9 cellular contexts compared by ENCODE assay signal in genomic region chr6:34671801-34672656, GRCh38. TPM values are rescaled to one million over a fixed set of nuclear protein-coding genes. Genes with fewer than 3 reads are reported as not detected.
DNase-seq lines count a peak whose midpoint lies in the region; ATAC-seq, FAIRE-seq and TF ChIP-seq lines count a peak whose summit lies in the region.
"Had no signal": no experiment of that assay in that cellular context is flagged by ENCODE, and none has a peak within 500 bp of the region (broad histone marks: within the 10 kb centered on the region; RNA-seq: fewer than 3 reads in every experiment).

No MANE protein-coding gene starts in this region.

- peak overlapping the region; percentile 34 to 52 for H3K27ac ChIP-seq in right atrium auricular region
- H3K27ac ChIP-seq: SJSA1 had no signal

- peak overlapping the region; percentile 66 for H3K4me3 Mint-ChIP-seq in activated T-cell treated with anti-CD3 and anti-CD28 coated beads, Interleukin-2, amount 50 U/mL, for 4 hours

- no peaks in the 10 kb centered on the region for H3K36me3 ChIP-seq in right atrium auricular region
- H3K36me3 ChIP-seq: SJSA1 had no signal

- peak; percentile 100 for ATAC-seq in activated T-cell treated with anti-CD3 and anti-CD28 coated beads, Interleukin-2, amount 50 U/mL, for 4 hours

- peaks cover 4% of the 10 kb centered on the region for H3K36me3 Mint-ChIP-seq in activated T-cell treated with anti-CD3 and anti-CD28 coated beads, Interleukin-2, amount 50 U/mL, for 4 hours (ENCODE audit: insufficient read depth)

- DNase-seq in GM12864 (ENCODE audit: low read depth) (peak; percentile 89), H54 (ENCODE audit: insufficient read length, low spot score) (peak; percentile 54), NB4 (ENCODE audit: low read depth) (peak; percentile 60), right atrium auricular region (ENCODE audit: low spot score) (no peak), NCI-H1105 (lab: John Stamatoyannopoulos, UW) (no peak), iPS-NIHi7 (ENCODE audit: extremely low spot score) (no peak)
- peak; percentile 64 for DNase-seq in activated T-cell treated with anti-CD3 and anti-CD28 coated beads, Interleukin-2, amount 50 U/mL, for 4 hours
- DNase-seq in stimulated activated CD8-positive, alpha-beta memory T cell treated with anti-CD3 and anti-CD28 coated beads, Interleukin-2, amount 100 ng/mL, for 48 hours (ENCODE audit: low read depth in 2 of 2): peak; percentile 36 to 55

- TF ChIP-seq CTCF in GM12864 (IDR thresholded peaks at IDR 0.05; ENCODE audit: low read depth, low read length, missing control alignments) (no peak), NB4 (IDR thresholded peaks at IDR 0.05; ENCODE audit: low read depth, low read length) (no peak), right atrium auricular region (IDR thresholded peaks at IDR 0.05) (no peak)

- H3K4me3 ChIP-seq in GM12864 (ENCODE audit: low read depth, low read length): peak overlapping the region; percentile 18; the same call in 1 of the 2 replicates
- no peak overlapping the region for H3K4me3 ChIP-seq in NB4 (ENCODE audit: low read depth, low read length)
- no peak overlapping the region for H3K4me3 ChIP-seq in right atrium auricular region
- H3K4me3 ChIP-seq: SJSA1 had no signal

- H3K9me3 Mint-ChIP-seq in activated T-cell treated with anti-CD3 and anti-CD28 coated beads, Interleukin-2, amount 50 U/mL, for 4 hours: no peaks in the 10 kb centered on the region

- H3K27me3 ChIP-seq in right atrium auricular region: no peaks in the 10 kb centered on the region
- H3K27me3 ChIP-seq: SJSA1 had no signal

- H3K27me3 Mint-ChIP-seq in activated T-cell treated with anti-CD3 and anti-CD28 coated beads, Interleukin-2, amount 50 U/mL, for 4 hours (ENCODE audit: low read depth): no peaks in the 10 kb centered on the region

- no peak for TF ChIP-seq POLR2A in H54 (IDR thresholded peaks at IDR 0.05; ENCODE audit: low read depth, low read length)
- TF ChIP-seq POLR2A in NB4 (IDR thresholded peaks at IDR 0.05; ENCODE audit: extremely low read depth, insufficient read length): no peak

- peaks cover 74% of the 10 kb centered on the region for H3K4me1 Mint-ChIP-seq in activated T-cell treated with anti-CD3 and anti-CD28 coated beads, Interleukin-2, amount 50 U/mL, for 4 hours (ENCODE audit: low read depth)

- peak; percentile 97 for FAIRE-seq in H54 (lab: Jason Lieb, UNC)

- H3K9me3 ChIP-seq in right atrium auricular region: no peaks in the 10 kb centered on the region
- H3K9me3 ChIP-seq: SJSA1 had no signal

- peaks cover 0 to 37% of the 10 kb centered on the region in 2 donors for H3K4me1 ChIP-seq in right atrium auricular region

RNA-seq across cellular contexts. Expression of gene ILRUN, which starts 24.5 kb away (rescaled TPM):
- 10 to 100 TPM; 47.0 to 57.6 (median 53.4) TPM for total RNA-seq in activated T-cell treated with anti-CD3 and anti-CD28 coated beads, Interleukin-2, amount 50 U/mL, for 4 hours
- 100 to 1,000 TPM in 1 of 2 donors, 10 to 100 TPM in 1; 89.8 to 114 TPM for total RNA-seq in right atrium auricular region

Comparison
In these comparisons a context has a peak if more than half of its experiments do, and no peak if none do; other contexts are left out.
1. DNase-seq: peak in GM12864 (single experiment), H54 (single experiment), NB4 (single experiment), activated T-cell treated with anti-CD3 and anti-CD28 coated beads, Interleukin-2, amount 50 U/mL, for 4 hours (single experiment) and stimulated activated CD8-positive, alpha-beta memory T cell treated with anti-CD3 and anti-CD28 coated beads, Interleukin-2, amount 100 ng/mL, for 48 hours (2 of 2); none in right atrium auricular region (single experiment), NCI-H1105 (single experiment) and iPS-NIHi7 (single experiment).